Comparison of ENCODE assay signal across 8 cellular contexts in the genomic region with DNA sequence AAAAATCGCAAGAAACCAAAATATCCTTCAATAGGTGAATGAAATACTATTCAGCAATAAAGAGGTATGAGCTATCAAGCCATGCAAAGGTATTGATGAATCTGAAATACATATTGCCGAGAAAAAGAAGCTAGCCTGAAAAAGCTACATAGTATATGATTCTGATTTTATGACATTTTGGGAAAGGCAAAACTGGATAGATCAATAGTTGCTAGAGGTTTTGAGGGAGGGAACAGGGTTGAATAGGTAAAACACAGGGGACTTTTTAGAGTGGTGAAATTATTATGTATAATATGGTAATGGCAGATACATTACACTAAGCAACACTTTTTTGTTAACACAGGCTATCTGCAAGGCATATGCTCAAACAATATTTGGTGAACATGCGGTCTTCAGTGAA.
"Had no signal": no experiment of that assay in that cellular context is flagged by ENCODE, and none has a peak within 500 bp of the region (broad histone marks: within the 10 kb centered on the region; RNA-seq: fewer than 3 reads in every experiment).

No MANE protein-coding gene starts in this region.

- DNase-seq: GDM1, GF-D8 had no signal

- H3K4me3 ChIP-seq: GM12878 had no signal

- FAIRE-seq: G401.6, GM12878, GM12891, GM12892, GM18507, GM19239 had no signal
